In the genomic region with DNA sequence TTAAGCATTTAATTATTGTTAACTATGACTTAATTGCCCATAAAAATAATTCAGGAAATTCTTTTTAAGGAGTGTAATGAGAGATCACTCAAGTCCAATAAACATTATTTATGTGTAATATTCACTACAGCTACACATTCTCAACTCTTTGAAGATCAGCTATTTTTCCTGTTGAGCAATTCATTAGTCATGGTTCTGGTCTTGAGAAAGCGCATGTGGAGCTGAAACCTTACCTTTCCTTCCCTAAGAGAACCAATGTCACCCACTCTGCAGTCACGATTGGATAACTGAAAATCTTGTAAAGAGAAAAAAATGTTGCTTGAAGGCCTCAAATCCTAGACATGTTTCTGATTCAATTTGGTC, we compare ENCODE assay signal across 11 cellular contexts.
DNase-seq lines count a peak whose midpoint lies in the region; ATAC-seq and TF ChIP-seq lines count a peak whose summit lies in the region.
"Had no signal": no experiment of that assay in that cellular context is flagged by ENCODE, and none has a peak within 500 bp of the region (broad histone marks: within the 10 kb centered on the region; RNA-seq: fewer than 3 reads in every experiment).

No MANE protein-coding gene starts in this region.

- H3K9me3 ChIP-seq in SK-N-SH (peaks cover 16% of the 10 kb centered on the region), smooth muscle cell (replicated peaks; ENCODE audit: low read depth) (peaks cover 9% of the 10 kb centered on the region)

- H2AFZ ChIP-seq in SK-N-SH (ENCODE audit: low read depth) (no peak overlapping the region), smooth muscle cell (ENCODE audit: low read depth) (no peak overlapping the region)

- H3K4me2 ChIP-seq in SK-N-SH, result peak overlapping the region; percentile 25; the same call in 1 of the 2 replicates
- H3K4me2 ChIP-seq in smooth muscle cell, result peak overlapping the region; percentile 69

- TF ChIP-seq RAD21 in SK-N-SH (IDR thresholded peaks at IDR 0.05; ENCODE audit: low read length), result no peak

- TF ChIP-seq EP300 in SK-N-SH (IDR thresholded peaks at IDR 0.05; ENCODE audit: borderline replicate concordance in 1 of 2, low read depth in 1 of 2, low read length in 1 of 2), result peak in 1 of 2 experiments; percentile 53; a peak in 2 of 4 replicates

- H3K9ac ChIP-seq in SK-N-SH, result peak overlapping the region; percentile 68; the same call in 1 of the 2 replicates
- H3K9ac ChIP-seq in smooth muscle cell (ENCODE audit: low read depth), result peak overlapping the region; percentile 1

- no peak for ATAC-seq in HG02884 (IDR thresholded peaks at IDR 0.05; ENCODE audit: unreplicated experiment)
- no peak for ATAC-seq in HG02798 (IDR thresholded peaks at IDR 0.05; ENCODE audit: poor library complexity, unreplicated experiment)
- ATAC-seq in GM18517 (IDR thresholded peaks at IDR 0.05; ENCODE audit: unreplicated experiment), result no peak

- CTCF ChIA-PET in SK-N-SH (lab: Yijun Ruan, JAX), result interaction anchor here (0.6 kb wide), 1 partner anchor 739 kb away, joined by 3 read pairs; no protein-coding TSS in a partner anchor

- H3K79me2 ChIP-seq in SK-N-SH (ENCODE audit: insufficient read depth), result no peaks in the 10 kb centered on the region
- no peaks in the 10 kb centered on the region for H3K79me2 ChIP-seq in smooth muscle cell (ENCODE audit: low read depth)

- H3K4me1 ChIP-seq in SK-N-SH (ENCODE audit: control insufficient read depth in 1 of 2, insufficient read depth in 2 of 2, low read depth in 1 of 2, low read length in 1 of 2) (peaks cover 0 to 14% of the 10 kb centered on the region in 2 experiments; a peak in 2 of 4 replicates), smooth muscle cell (ENCODE audit: low read depth) (peaks cover 26% of the 10 kb centered on the region)
- H3K4me1 ChIP-seq: ascending aorta had no signal

- H4K20me1 ChIP-seq in SK-N-SH (ENCODE audit: insufficient read depth) (no peaks in the 10 kb centered on the region), smooth muscle cell (ENCODE audit: low read depth) (no peaks in the 10 kb centered on the region)

- H3K36me3 ChIP-seq in SK-N-SH (replicated peaks in 1 of 2; ENCODE audit: control insufficient read depth in 1 of 2, insufficient read depth in 2 of 2, low read length in 1 of 2) (no peaks in the 10 kb centered on the region), smooth muscle cell (ENCODE audit: low read depth) (no peaks in the 10 kb centered on the region)
- H3K36me3 ChIP-seq: ascending aorta had no signal

- H3F3A ChIP-seq in SK-N-SH (replicated peaks; ENCODE audit: insufficient read depth) (peaks cover 43% of the 10 kb centered on the region), smooth muscle cell (ENCODE audit: low read depth) (peaks cover 18% of the 10 kb centered on the region)

- H3K27me3 ChIP-seq in SK-N-SH (ENCODE audit: insufficient read depth) (no peaks in the 10 kb centered on the region), smooth muscle cell (ENCODE audit: low read depth) (no peaks in the 10 kb centered on the region)
- H3K27me3 ChIP-seq: ascending aorta had no signal

- H3K27ac ChIP-seq in SK-N-SH (ENCODE audit: low read depth in 2 of 2, low read length in 1 of 2) (peak overlapping the region; percentile 89 to 94; a peak in 3 of 4 replicates), smooth muscle cell (ENCODE audit: low read depth) (peak overlapping the region; percentile 89)
- H3K27ac ChIP-seq: ascending aorta had no signal

- no peaks in the 10 kb centered on the region for H3K9me2 ChIP-seq in SK-N-SH

- DNase-seq in HFF-Myc (ENCODE audit: extremely low read depth, low read depth) (peak; percentile 85), SK-N-SH (no peak), fibroblast of the conjunctiva (ENCODE audit: low read depth) (peak; percentile 36), smooth muscle cell (lab: John Stamatoyannopoulos, UW; ENCODE audit: unreplicated experiment) (no peak)
- DNase-seq: activated CD4-positive, alpha-beta memory T cell treated with anti-CD3 and anti-CD28 coated beads, Interleukin-2, amount 10 ng/mL, durations not matched to agents 7 days and 5 days; NCI-H1105; RPMI8226 had no signal

- WGBS in SK-N-SH (ENCODE audit: low lambda C conversion rate), result 9% methylated on average over 2 of the region's 2 CpGs
- 2% methylated on average over 2 of the region's 2 CpGs for WGBS in smooth muscle cell (ENCODE audit: low lambda C conversion rate)

- TF ChIP-seq CTCF in HFF-Myc (IDR thresholded peaks at IDR 0.05; ENCODE audit: low read depth, low read length, missing control alignments) (no peak), SK-N-SH (IDR thresholded peaks at IDR 0.05) (no peak), smooth muscle cell (IDR thresholded peaks at IDR 0.05; ENCODE audit: borderline replicate concordance, insufficient read depth, poor library complexity, severe bottlenecking) (no peak)

- no peak overlapping the region for H3K4me3 ChIP-seq in HFF-Myc (replicated peaks; ENCODE audit: low read depth, low read length)
- H3K4me3 ChIP-seq in SK-N-SH (ENCODE audit: low read depth in 2 of 2, low read length in 1 of 2), result no peak overlapping the region
- no peak overlapping the region for H3K4me3 ChIP-seq in smooth muscle cell
- H3K4me3 ChIP-seq: ascending aorta had no signal

- POLR2A ChIA-PET in SK-N-SH (lab: Yijun Ruan, JAX), result no interaction called here

TF ChIP-seq in SK-N-SH, 30 proteins besides CTCF, POLR2A, EP300 and RAD21:
- TF ChIP-seq FOSL2 (IDR thresholded peaks at IDR 0.05; ENCODE audit: borderline replicate concordance, low read depth), result 0 out of 2 replicates have a peak, but pooled peaks have one; percentile 45
- peak; percentile 71 for TF ChIP-seq JUND (IDR thresholded peaks at IDR 0.05)
- TF ChIP-seq POLR2AphosphoS5 (IDR thresholded peaks at IDR 0.05; ENCODE audit: low read depth, low read length), result no peak
- TF ChIP-seq, protein P1, sequence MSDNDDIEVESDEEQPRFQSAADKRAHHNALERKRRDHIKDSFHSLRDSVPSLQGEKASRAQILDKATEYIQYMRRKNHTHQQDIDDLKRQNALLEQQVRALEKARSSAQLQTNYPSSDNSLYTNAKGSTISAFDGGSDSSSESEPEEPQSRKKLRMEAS (IDR thresholded peaks at IDR 0.05; ENCODE audit: low read depth), result peak; percentile 46; the same call in 1 of the 2 replicates
- peak; percentile 85 for TF ChIP-seq PBX3 (IDR thresholded peaks at IDR 0.05)
TF ChIP-seq in SK-N-SH: peak in this region for 4.

Comparison
In these comparisons a context has a peak if more than half of its experiments do, and no peak if none do; other contexts are left out.
1. DNase-seq: peak in HFF-Myc (single experiment) and fibroblast of the conjunctiva (single experiment); none in SK-N-SH (single experiment) and smooth muscle cell (single experiment).